In the genomic region with DNA sequence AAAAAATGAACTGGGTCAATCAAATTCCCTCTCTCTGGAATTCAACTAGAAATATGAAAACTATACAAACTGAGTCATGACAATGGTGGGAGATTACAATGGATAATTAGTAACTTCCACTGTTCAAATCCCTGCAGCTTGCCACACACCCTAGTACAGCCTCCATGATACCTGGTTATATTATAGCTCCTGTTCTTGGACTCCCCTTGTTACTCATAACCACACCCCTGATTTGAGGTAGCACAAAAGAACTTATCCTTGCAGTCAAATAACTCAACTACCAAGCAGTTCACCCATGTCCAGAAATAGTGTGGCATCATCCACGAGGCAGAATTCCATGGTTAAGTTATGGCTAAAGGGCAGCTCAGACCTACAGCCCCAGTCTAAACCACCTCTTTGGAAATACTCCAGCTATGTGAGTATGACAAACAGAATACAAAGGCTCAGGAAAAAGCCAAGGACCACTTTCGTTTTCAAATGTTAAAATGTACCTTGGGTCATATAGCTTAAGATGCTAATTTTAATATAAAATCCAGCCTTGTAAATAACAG, we compare ENCODE assay signal across 23 cellular contexts.
DNase-seq lines count a peak whose midpoint lies in the region; ATAC-seq, FAIRE-seq and TF ChIP-seq lines count a peak whose summit lies in the region.
"Had no signal": no experiment of that assay in that cellular context is flagged by ENCODE, and none has a peak within 500 bp of the region (broad histone marks: within the 10 kb centered on the region; RNA-seq: fewer than 3 reads in every experiment).

No MANE protein-coding gene starts in this region.

- H3K9me3 ChIP-seq in astrocyte (ENCODE audit: insufficient read depth, low read depth, low read length) (no peaks in the 10 kb centered on the region), esophagus muscularis mucosa (no peaks in the 10 kb centered on the region), psoas muscle (no peaks in the 10 kb centered on the region), upper lobe of right lung (no peaks in the 10 kb centered on the region)
- H3K9me3 ChIP-seq: Peyer's patch, suprapubic skin had no signal

- H3K4me3 Mint-ChIP-seq in astrocyte (ENCODE audit: unreplicated experiment), result no peak overlapping the region
- no peak overlapping the region for H3K4me3 Mint-ChIP-seq in activated T-helper 2 cell treated with anti-CD3 and anti-CD28 coated beads, Interferon-gamma antibody, Interleukin-2, Interleukin-4, amounts not matched to agents 10 μg/mL and 5 μg/mL and 100 μg/mL, durations not matched to agents 14 hours and 24 hours and 36 hours (ENCODE audit: low read depth)
- H3K4me3 Mint-ChIP-seq: B cell, memory B cell, natural killer cell had no signal

- H3K36me3 Mint-ChIP-seq in astrocyte (ENCODE audit: low read depth, unreplicated experiment), result no peaks in the 10 kb centered on the region
- H3K36me3 Mint-ChIP-seq in activated T-helper 2 cell treated with anti-CD3 and anti-CD28 coated beads, Interferon-gamma antibody, Interleukin-2, Interleukin-4, amounts not matched to agents 10 μg/mL and 5 μg/mL and 100 μg/mL, durations not matched to agents 14 hours and 24 hours and 36 hours (ENCODE audit: low read depth), result no peaks in the 10 kb centered on the region
- H3K36me3 Mint-ChIP-seq: natural killer cell had no signal

- H3K79me2 ChIP-seq in astrocyte (ENCODE audit: insufficient read depth, low read length), result no peaks in the 10 kb centered on the region

- H3K27ac Mint-ChIP-seq in astrocyte (ENCODE audit: unreplicated experiment), result no peak overlapping the region
- no peak overlapping the region for H3K27ac Mint-ChIP-seq in activated T-helper 2 cell treated with anti-CD3 and anti-CD28 coated beads, Interferon-gamma antibody, Interleukin-2, Interleukin-4, amounts not matched to agents 10 μg/mL and 5 μg/mL and 100 μg/mL, durations not matched to agents 14 hours and 24 hours and 36 hours
- H3K27ac Mint-ChIP-seq: B cell, memory B cell, natural killer cell had no signal

- H3K4me3 ChIP-seq in astrocyte (ENCODE audit: insufficient read depth, low read depth, low read length), result no peak overlapping the region
- H3K4me3 ChIP-seq in esophagus muscularis mucosa, result no peak overlapping the region
- no peak overlapping the region for H3K4me3 ChIP-seq in psoas muscle
- H3K4me3 ChIP-seq in upper lobe of right lung, result no peak overlapping the region
- H3K4me3 ChIP-seq: Peyer's patch, suprapubic skin had no signal

- no peak for FAIRE-seq in astrocyte (lab: Jason Lieb, UNC)
- FAIRE-seq: small intestine had no signal

- DNase-seq in HT1080 (ENCODE audit: low read depth) (peak; percentile 40), astrocyte (ENCODE audit: low read depth) (peak; percentile 65), esophagus muscularis mucosa (ENCODE audit: extremely low spot score) (no peak), psoas muscle (no peak), upper lobe of right lung (no peak), T1000 (lab: John Stamatoyannopoulos, UW) (no peak), SKM-1 treated with dmso at 0.1 percent for 144 hours (lab: John Stamatoyannopoulos, UW; ENCODE audit: unreplicated experiment) (no peak)
- no peak for DNase-seq in activated T-helper 2 cell treated with anti-CD3 and anti-CD28 coated beads, Interferon-gamma antibody, Interleukin-2, Interleukin-4, amounts not matched to agents 10 μg/mL and 5 μg/mL and 100 μg/mL, durations not matched to agents 14 hours and 24 hours and 36 hours (ENCODE audit: low spot score)
- DNase-seq: activated naive CD4-positive, alpha-beta T cell; activated T-cell treated with anti-CD3 and anti-CD28 coated beads for 4 hours; brain microvascular endothelial cell; erythroblast; Kasumi-1; natural killer cell; NCI-H1417 treated with DMSO at 0.1 percent for 48 hours; NCI-H774; Peyer's patch; posterior cingulate gyrus; small intestine; stimulated activated CD4-positive, alpha-beta T cell treated with anti-CD3 and anti-CD28 coated beads, Interleukin-4, amount 100 ng/mL, for 4 hours had no signal

- 39% methylated on average over 2 of the region's 2 CpGs for WGBS in esophagus muscularis mucosa
- 46 to 57% (median 51%) methylated on average over 2 of the region's 2 CpGs for WGBS in psoas muscle, 3 donors

- H3K27me3 ChIP-seq in astrocyte (ENCODE audit: insufficient read depth, low read length), result peaks cover 7% of the 10 kb centered on the region
- H3K27me3 ChIP-seq in esophagus muscularis mucosa, result no peaks in the 10 kb centered on the region
- no peaks in the 10 kb centered on the region for H3K27me3 ChIP-seq in psoas muscle (ENCODE audit: insufficient read depth in 3 of 3, low read length in 2 of 3)
- H3K27me3 ChIP-seq in upper lobe of right lung, result no peaks in the 10 kb centered on the region
- H3K27me3 ChIP-seq: brain microvascular endothelial cell, Peyer's patch, suprapubic skin had no signal

- H3K9ac ChIP-seq in astrocyte (ENCODE audit: low read length), result no peak overlapping the region

- intact Hi-C loops in esophagus muscularis mucosa (cut with DNase I), result no loop called here
- intact Hi-C loops in psoas muscle (cut with DNase I), result no loop called here
- intact Hi-C loops in activated T-helper 2 cell treated with anti-CD3 and anti-CD28 coated beads, Interferon-gamma antibody, Interleukin-2, Interleukin-4, amounts not matched to agents 10 μg/mL and 5 μg/mL and 100 μg/mL, durations not matched to agents 14 hours and 24 hours and 36 hours (cut with micrococcal nuclease), result no loop called here
- intact Hi-C loops in upper lobe of right lung (cut with DNase I), result no loop called here

- peaks cover 15% of the 10 kb centered on the region for H3K4me1 Mint-ChIP-seq in astrocyte (ENCODE audit: low read depth, unreplicated experiment)
- no peaks in the 10 kb centered on the region for H3K4me1 Mint-ChIP-seq in activated T-helper 2 cell treated with anti-CD3 and anti-CD28 coated beads, Interferon-gamma antibody, Interleukin-2, Interleukin-4, amounts not matched to agents 10 μg/mL and 5 μg/mL and 100 μg/mL, durations not matched to agents 14 hours and 24 hours and 36 hours (ENCODE audit: low read depth)

- no peak overlapping the region for H3K4me2 ChIP-seq in astrocyte (ENCODE audit: low read length)

- TF ChIP-seq CTCF in astrocyte (IDR thresholded peaks at IDR 0.05; ENCODE audit: insufficient read depth, low read depth, low read length), result no peak
- TF ChIP-seq CTCF in esophagus muscularis mucosa (IDR thresholded peaks at IDR 0.05), result no peak
- no peak for TF ChIP-seq CTCF in psoas muscle (IDR thresholded peaks at IDR 0.05)
- no peak for TF ChIP-seq CTCF in upper lobe of right lung (IDR thresholded peaks at IDR 0.05)

- peaks cover 30% of the 10 kb centered on the region for H4K20me1 ChIP-seq in astrocyte (ENCODE audit: insufficient read depth, low read length)

- H3K4me1 ChIP-seq in astrocyte (ENCODE audit: insufficient read depth, low read length), result peaks cover 9% of the 10 kb centered on the region
- H3K4me1 ChIP-seq in esophagus muscularis mucosa, result peaks cover 54 to 63% (median 58%) of the 10 kb centered on the region in 4 donors
- peaks cover 54% of the 10 kb centered on the region for H3K4me1 ChIP-seq in psoas muscle
- peaks cover 33% of the 10 kb centered on the region for H3K4me1 ChIP-seq in upper lobe of right lung

- H3K27ac ChIP-seq in astrocyte (ENCODE audit: low read depth, low read length) (no peak overlapping the region), esophagus muscularis mucosa (replicated peaks in 1 of 4) (peak overlapping the region in 3 of 4 donors; percentile 67 to 71 (median 69)), psoas muscle (peak overlapping the region; percentile 19), upper lobe of right lung (no peak overlapping the region)
- H3K27ac ChIP-seq: brain microvascular endothelial cell, Peyer's patch had no signal

- no peaks in the 10 kb centered on the region for H3K9me3 Mint-ChIP-seq in astrocyte (ENCODE audit: unreplicated experiment)
- no peaks in the 10 kb centered on the region for H3K9me3 Mint-ChIP-seq in activated T-helper 2 cell treated with anti-CD3 and anti-CD28 coated beads, Interferon-gamma antibody, Interleukin-2, Interleukin-4, amounts not matched to agents 10 μg/mL and 5 μg/mL and 100 μg/mL, durations not matched to agents 14 hours and 24 hours and 36 hours
- H3K9me3 Mint-ChIP-seq: memory B cell had no signal

- no peaks in the 10 kb centered on the region for H3K36me3 ChIP-seq in astrocyte (ENCODE audit: insufficient read depth, low read length)
- no peaks in the 10 kb centered on the region for H3K36me3 ChIP-seq in esophagus muscularis mucosa
- no peaks in the 10 kb centered on the region for H3K36me3 ChIP-seq in psoas muscle (ENCODE audit: insufficient read depth in 1 of 2, low read depth in 1 of 2)
- no peaks in the 10 kb centered on the region for H3K36me3 ChIP-seq in upper lobe of right lung
- H3K36me3 ChIP-seq: brain microvascular endothelial cell, Peyer's patch, suprapubic skin had no signal

- H3K27me3 Mint-ChIP-seq in astrocyte (ENCODE audit: low read depth, unreplicated experiment), result no peaks in the 10 kb centered on the region
- no peaks in the 10 kb centered on the region for H3K27me3 Mint-ChIP-seq in activated T-helper 2 cell treated with anti-CD3 and anti-CD28 coated beads, Interferon-gamma antibody, Interleukin-2, Interleukin-4, amounts not matched to agents 10 μg/mL and 5 μg/mL and 100 μg/mL, durations not matched to agents 14 hours and 24 hours and 36 hours (ENCODE audit: low read depth)
- H3K27me3 Mint-ChIP-seq: B cell, memory B cell had no signal

- ATAC-seq in psoas muscle, result peak in 1 of 4 donors; percentile 16
- no peak for ATAC-seq in upper lobe of right lung
- ATAC-seq: natural killer cell had no signal

- no peak for TF ChIP-seq POLR2A in esophagus muscularis mucosa (IDR thresholded peaks at IDR 0.05; ENCODE audit: low read depth)

- H2AFZ ChIP-seq in astrocyte (ENCODE audit: low read depth, low read length), result no peak overlapping the region

- no peak for TF ChIP-seq EP300 in esophagus muscularis mucosa (IDR thresholded peaks at IDR 0.05)

Comparison
In these comparisons a context has a peak if more than half of its experiments do, and no peak if none do; other contexts are left out.
1. DNase-seq: peak in HT1080 (single experiment) and astrocyte (single experiment); none in esophagus muscularis mucosa (single experiment), psoas muscle (0 of 2), activated T-helper 2 cell treated with anti-CD3 and anti-CD28 coated beads, Interferon-gamma antibody, Interleukin-2, Interleukin-4, amounts not matched to agents 10 μg/mL and 5 μg/mL and 100 μg/mL, durations not matched to agents 14 hours and 24 hours and 36 hours (single experiment), upper lobe of right lung (single experiment), T1000 (single experiment) and SKM-1 treated with dmso at 0.1 percent for 144 hours (single experiment).
2. H3K27ac ChIP-seq: peak in esophagus muscularis mucosa (3 of 4) and psoas muscle (single experiment); none in astrocyte (single experiment) and upper lobe of right lung (single experiment).